ENCODE assay signal across 13 cellular contexts in the genomic region with DNA sequence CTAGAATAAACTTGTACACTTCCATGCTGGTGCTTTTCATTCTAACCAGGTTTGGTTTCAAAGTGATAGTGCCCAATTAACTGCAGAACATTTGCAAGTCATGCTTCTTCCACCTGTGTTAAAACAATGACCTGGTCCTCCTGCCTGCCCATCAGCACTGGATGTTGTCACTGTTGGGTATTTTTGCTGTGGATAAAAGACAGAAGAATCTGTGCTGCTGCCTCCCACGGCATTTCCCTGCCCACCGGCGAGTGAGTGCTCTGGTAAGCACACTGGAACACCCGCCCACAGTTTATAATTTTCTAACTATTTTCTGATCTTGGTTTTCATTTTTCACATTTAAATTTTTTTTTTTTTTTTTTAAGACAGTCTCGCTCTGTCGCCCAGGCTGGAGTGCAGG. TPM values are rescaled to one million over a fixed set of nuclear protein-coding genes. Genes with fewer than 3 reads are reported as not detected.
DNase-seq lines count a peak whose midpoint lies in the region; ATAC-seq and TF ChIP-seq lines count a peak whose summit lies in the region.
"Had no signal": no experiment of that assay in that cellular context is flagged by ENCODE, and none has a peak within 500 bp of the region (broad histone marks: within the 10 kb centered on the region; RNA-seq: fewer than 3 reads in every experiment).

No MANE protein-coding gene starts in this region.

- H3K27ac Mint-ChIP-seq in activated CD8-positive, alpha-beta memory T cell treated with anti-CD3 and anti-CD28 coated beads, Interleukin-2, amount 10 ng/mL, durations not matched to agents 7 days and 5 days, result peak overlapping the region; percentile 13
- H3K27ac Mint-ChIP-seq in WTC11, result peak overlapping the region; percentile 82
- peak overlapping the region; percentile 9 for H3K27ac Mint-ChIP-seq in stimulated activated naive B cell treated with anti-CD40 and anti-IgM and Interleukin-4, amounts not matched to agents 10 μg/mL and 1 μg/mL and 100 μg/mL, for 72 hours

- no peak for TF ChIP-seq CTCF in WTC11 (IDR thresholded peaks at IDR 0.05)

- POLR2A ChIA-PET in WTC11 (lab: Charles Lee), result interaction anchor here (1.6 kb wide), 1 partner anchor 37 kb away, joined by 5 read pairs; a partner anchor contains a TSS

- intact Hi-C loops in head of caudate nucleus (cut with DNase I), result loop anchor here (5.0 kb wide), 1 partner anchor 115 kb away; no protein-coding TSS in a partner anchor

- no peak overlapping the region for H3K4me3 Mint-ChIP-seq in activated CD8-positive, alpha-beta memory T cell treated with anti-CD3 and anti-CD28 coated beads, Interleukin-2, amount 10 ng/mL, durations not matched to agents 7 days and 5 days
- peak overlapping the region; percentile 86 for H3K4me3 Mint-ChIP-seq in WTC11
- H3K4me3 Mint-ChIP-seq in stimulated activated naive B cell treated with anti-CD40 and anti-IgM and Interleukin-4, amounts not matched to agents 10 μg/mL and 1 μg/mL and 100 μg/mL, for 72 hours, result no peak overlapping the region

- H3K27me3 Mint-ChIP-seq in activated CD8-positive, alpha-beta memory T cell treated with anti-CD3 and anti-CD28 coated beads, Interleukin-2, amount 10 ng/mL, durations not matched to agents 7 days and 5 days, result no peaks in the 10 kb centered on the region
- no peaks in the 10 kb centered on the region for H3K27me3 Mint-ChIP-seq in WTC11 (ENCODE audit: low read depth)
- H3K27me3 Mint-ChIP-seq in stimulated activated naive B cell treated with anti-CD40 and anti-IgM and Interleukin-4, amounts not matched to agents 10 μg/mL and 1 μg/mL and 100 μg/mL, for 72 hours, result no peaks in the 10 kb centered on the region

- peaks cover 11% of the 10 kb centered on the region for H3K36me3 Mint-ChIP-seq in activated CD8-positive, alpha-beta memory T cell treated with anti-CD3 and anti-CD28 coated beads, Interleukin-2, amount 10 ng/mL, durations not matched to agents 7 days and 5 days
- H3K36me3 Mint-ChIP-seq in WTC11, result peaks cover 5% of the 10 kb centered on the region; the same call in 1 of the 2 replicates
- H3K36me3 Mint-ChIP-seq in stimulated activated naive B cell treated with anti-CD40 and anti-IgM and Interleukin-4, amounts not matched to agents 10 μg/mL and 1 μg/mL and 100 μg/mL, for 72 hours, result peaks cover 8 to 27% of the 10 kb centered on the region in 2 donors

- CTCF ChIA-PET in activated CD8-positive, alpha-beta memory T cell treated with anti-CD3 and anti-CD28 coated beads, Interleukin-2, amount 10 ng/mL, durations not matched to agents 7 days and 5 days (lab: Charles Lee), result no interaction called here
- CTCF ChIA-PET in WTC11 (lab: Charles Lee), result no interaction called here

- ATAC-seq in activated CD8-positive, alpha-beta memory T cell treated with anti-CD3 and anti-CD28 coated beads, Interleukin-2, amount 10 ng/mL, durations not matched to agents 7 days and 5 days, result no peak
- ATAC-seq in WTC11 (no peak), HG03045 (IDR thresholded peaks at IDR 0.05; ENCODE audit: unreplicated experiment) (no peak)
- ATAC-seq in stimulated activated naive B cell treated with anti-CD40 and anti-IgM and Interleukin-4, amounts not matched to agents 10 μg/mL and 1 μg/mL and 100 μg/mL, for 72 hours (replicated peaks), result no peak
- ATAC-seq: heart left ventricle had no signal

- peaks cover 31% of the 10 kb centered on the region for H3K4me1 Mint-ChIP-seq in activated CD8-positive, alpha-beta memory T cell treated with anti-CD3 and anti-CD28 coated beads, Interleukin-2, amount 10 ng/mL, durations not matched to agents 7 days and 5 days
- peaks cover 26% of the 10 kb centered on the region for H3K4me1 Mint-ChIP-seq in WTC11
- H3K4me1 Mint-ChIP-seq in stimulated activated naive B cell treated with anti-CD40 and anti-IgM and Interleukin-4, amounts not matched to agents 10 μg/mL and 1 μg/mL and 100 μg/mL, for 72 hours, result peaks cover 27 to 34% of the 10 kb centered on the region in 2 donors

- no peaks in the 10 kb centered on the region for H3K9me3 Mint-ChIP-seq in activated CD8-positive, alpha-beta memory T cell treated with anti-CD3 and anti-CD28 coated beads, Interleukin-2, amount 10 ng/mL, durations not matched to agents 7 days and 5 days (ENCODE audit: low read depth)
- H3K9me3 Mint-ChIP-seq in WTC11, result no peaks in the 10 kb centered on the region
- H3K9me3 Mint-ChIP-seq in stimulated activated naive B cell treated with anti-CD40 and anti-IgM and Interleukin-4, amounts not matched to agents 10 μg/mL and 1 μg/mL and 100 μg/mL, for 72 hours, result no peaks in the 10 kb centered on the region

- DNase-seq in activated CD8-positive, alpha-beta memory T cell treated with anti-CD3 and anti-CD28 coated beads, Interleukin-2, amount 10 ng/mL, durations not matched to agents 7 days and 5 days, result no peak
- no peak for DNase-seq in activated CD8-positive, alpha-beta memory T cell treated with anti-CD3 and anti-CD28 coated beads for 24 hours
- DNase-seq in WTC11 (ENCODE audit: low spot score) (no peak), head of caudate nucleus (peak in 22 of 42 donors; percentile 18 to 77 (median 44)), NCI-H1436 (lab: John Stamatoyannopoulos, UW) (no peak)
- DNase-seq in stimulated activated naive B cell treated with anti-CD40 and anti-IgM and Interleukin-4, amounts not matched to agents 10 μg/mL and 1 μg/mL and 100 μg/mL, for 72 hours, result no peak
- no peak for DNase-seq in activated CD4-positive, CD25-positive, alpha-beta regulatory T cell treated with anti-CD3 and anti-CD28 coated beads, Interleukin-2, amount 50 U/mL, for 72 hours
- DNase-seq: activated CD4-positive, alpha-beta T cell treated with anti-CD3 and anti-CD28 coated beads, Interleukin-2, amount 50 U/mL, for 4 hours; IMR-90; NCI-H1092; NCI-H345 had no signal

TF ChIP-seq in WTC11, 78 proteins besides CTCF, POLR2A, EP300 and RAD21 (continues in another document):
- TF ChIP-seq, protein P1, sequence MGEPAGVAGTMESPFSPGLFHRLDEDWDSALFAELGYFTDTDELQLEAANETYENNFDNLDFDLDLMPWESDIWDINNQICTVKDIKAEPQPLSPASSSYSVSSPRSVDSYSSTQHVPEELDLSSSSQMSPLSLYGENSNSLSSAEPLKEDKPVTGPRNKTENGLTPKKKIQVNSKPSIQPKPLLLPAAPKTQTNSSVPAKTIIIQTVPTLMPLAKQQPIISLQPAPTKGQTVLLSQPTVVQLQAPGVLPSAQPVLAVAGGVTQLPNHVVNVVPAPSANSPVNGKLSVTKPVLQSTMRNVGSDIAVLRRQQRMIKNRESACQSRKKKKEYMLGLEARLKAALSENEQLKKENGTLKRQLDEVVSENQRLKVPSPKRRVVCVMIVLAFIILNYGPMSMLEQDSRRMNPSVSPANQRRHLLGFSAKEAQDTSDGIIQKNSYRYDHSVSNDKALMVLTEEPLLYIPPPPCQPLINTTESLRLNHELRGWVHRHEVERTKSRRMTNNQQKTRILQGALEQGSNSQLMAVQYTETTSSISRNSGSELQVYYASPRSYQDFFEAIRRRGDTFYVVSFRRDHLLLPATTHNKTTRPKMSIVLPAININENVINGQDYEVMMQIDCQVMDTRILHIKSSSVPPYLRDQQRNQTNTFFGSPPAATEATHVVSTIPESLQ (CRISPR knock-in tag; IDR thresholded peaks at IDR 0.05), result no peak
- TF ChIP-seq, protein P2, sequence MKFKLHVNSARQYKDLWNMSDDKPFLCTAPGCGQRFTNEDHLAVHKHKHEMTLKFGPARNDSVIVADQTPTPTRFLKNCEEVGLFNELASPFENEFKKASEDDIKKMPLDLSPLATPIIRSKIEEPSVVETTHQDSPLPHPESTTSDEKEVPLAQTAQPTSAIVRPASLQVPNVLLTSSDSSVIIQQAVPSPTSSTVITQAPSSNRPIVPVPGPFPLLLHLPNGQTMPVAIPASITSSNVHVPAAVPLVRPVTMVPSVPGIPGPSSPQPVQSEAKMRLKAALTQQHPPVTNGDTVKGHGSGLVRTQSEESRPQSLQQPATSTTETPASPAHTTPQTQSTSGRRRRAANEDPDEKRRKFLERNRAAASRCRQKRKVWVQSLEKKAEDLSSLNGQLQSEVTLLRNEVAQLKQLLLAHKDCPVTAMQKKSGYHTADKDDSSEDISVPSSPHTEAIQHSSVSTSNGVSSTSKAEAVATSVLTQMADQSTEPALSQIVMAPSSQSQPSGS (CRISPR knock-in tag; IDR thresholded peaks at IDR 0.05; ENCODE audit: borderline replicate concordance, low read depth), result no peak
- no peak for TF ChIP-seq CREM (CRISPR knock-in tag; IDR thresholded peaks at IDR 0.05)
- TF ChIP-seq, protein P3, sequence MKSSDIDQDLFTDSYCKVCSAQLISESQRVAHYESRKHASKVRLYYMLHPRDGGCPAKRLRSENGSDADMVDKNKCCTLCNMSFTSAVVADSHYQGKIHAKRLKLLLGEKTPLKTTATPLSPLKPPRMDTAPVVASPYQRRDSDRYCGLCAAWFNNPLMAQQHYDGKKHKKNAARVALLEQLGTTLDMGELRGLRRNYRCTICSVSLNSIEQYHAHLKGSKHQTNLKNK (CRISPR knock-in tag; IDR thresholded peaks at IDR 0.05), result no peak

RNA-seq across cellular contexts. Expression of a gene that starts 2.3 kb away (rescaled TPM):
- total RNA-seq in activated CD8-positive, alpha-beta memory T cell treated with anti-CD3 and anti-CD28 coated beads, Interleukin-2, amount 10 ng/mL, durations not matched to agents 7 days and 5 days, result 10 to 100 TPM; 55.6 to 59.0 TPM
- 49.1 to 65.9 TPM (median 51.3 TPM) in 3 replicates for total RNA-seq in WTC11 (2021)

RNA-seq across cellular contexts. Expression of a gene that starts 36.9 kb away (rescaled TPM):
- 100 to 1,000 TPM; 105 to 116 TPM for total RNA-seq in activated CD8-positive, alpha-beta memory T cell treated with anti-CD3 and anti-CD28 coated beads, Interleukin-2, amount 10 ng/mL, durations not matched to agents 7 days and 5 days
- total RNA-seq in WTC11 (2021), result 184 to 231 TPM (median 184 TPM) in 3 replicates

RNA-seq across cellular contexts. Expression of a gene that starts 49.5 kb away (rescaled TPM):
- 100 to 1,000 TPM; 123 to 125 TPM for total RNA-seq in activated CD8-positive, alpha-beta memory T cell treated with anti-CD3 and anti-CD28 coated beads, Interleukin-2, amount 10 ng/mL, durations not matched to agents 7 days and 5 days
- total RNA-seq in WTC11 (2021), result 127 to 130 TPM (median 128 TPM) in 3 replicates

Comparison
In these comparisons a context has a peak if more than half of its experiments do, and no peak if none do; other contexts are left out.
1. DNase-seq: peak in head of caudate nucleus (22 of 42); none in activated CD8-positive, alpha-beta memory T cell treated with anti-CD3 and anti-CD28 coated beads, Interleukin-2, amount 10 ng/mL, durations not matched to agents 7 days and 5 days (single experiment), activated CD8-positive, alpha-beta memory T cell treated with anti-CD3 and anti-CD28 coated beads for 24 hours (single experiment), WTC11 (single experiment), stimulated activated naive B cell treated with anti-CD40 and anti-IgM and Interleukin-4, amounts not matched to agents 10 μg/mL and 1 μg/mL and 100 μg/mL, for 72 hours (single experiment), NCI-H1436 (single experiment) and activated CD4-positive, CD25-positive, alpha-beta regulatory T cell treated with anti-CD3 and anti-CD28 coated beads, Interleukin-2, amount 50 U/mL, for 72 hours (single experiment).
2. H3K27ac Mint-ChIP-seq: peak in every context shown above with its lines; median percentile 82 in WTC11; 13 in activated CD8-positive, alpha-beta memory T cell treated with anti-CD3 and anti-CD28 coated beads, Interleukin-2, amount 10 ng/mL, durations not matched to agents 7 days and 5 days; 9 in stimulated activated naive B cell treated with anti-CD40 and anti-IgM and Interleukin-4, amounts not matched to agents 10 μg/mL and 1 μg/mL and 100 μg/mL, for 72 hours.